Comparison of ENCODE assay signal across 8 cellular contexts in genomic region chr12:12807970-12808702, GRCh38. TPM values are rescaled to one million over a fixed set of nuclear protein-coding genes. Genes with fewer than 3 reads are reported as not detected.
DNase-seq lines count a peak whose midpoint lies in the region; ATAC-seq and TF ChIP-seq lines count a peak whose summit lies in the region.

No MANE protein-coding gene starts in this region.

- ATAC-seq in GM21423 (IDR thresholded peaks at IDR 0.05; ENCODE audit: unreplicated experiment) = peak; percentile 60

- peak; percentile 41 for DNase-seq in Daoy (ENCODE audit: low read depth)
- DNase-seq in Kasumi-1 (lab: John Stamatoyannopoulos, UW) = peak; percentile 3 to 9
- DNase-seq in activated T-cell treated with anti-CD3 and anti-CD28 coated beads, Interleukin-2, amount 50 U/mL, for 1 hour = peak; percentile 63
- peak; percentile 50 to 71 for DNase-seq in foreskin fibroblast
- DNase-seq in stimulated activated CD4-positive, alpha-beta T cell treated with anti-CD3 and anti-CD28 coated beads, Interleukin-12 subunit alpha, Interleukin-12 subunit beta, amount 100 ng/mL, for 4 hours = peak; percentile 12
- DNase-seq in NCI-H1930 (lab: John Stamatoyannopoulos, UW) = no peak
- DNase-seq in T1000 (lab: John Stamatoyannopoulos, UW) = no peak

- TF ChIP-seq CTCF in foreskin fibroblast (IDR thresholded peaks at IDR 0.05; ENCODE audit: low read depth, low read length) = no peak

- peak overlapping the region; percentile 1 to 8 for H3K4me3 ChIP-seq in foreskin fibroblast (ENCODE audit: low read depth in 1 of 2, low read length in 2 of 2)

RNA-seq across cellular contexts. Expression of gene DDX47, which starts 5.0 kb away (rescaled TPM):
- 229 and 269 TPM in 2 replicates for total RNA-seq in Daoy (2014; rRNA removed; shearing (Covaris generic))

RNA-seq across cellular contexts. Expression of gene APOLD1, which starts 22.7 kb away (rescaled TPM):
- 8.4 and 10.2 TPM in 2 replicates for total RNA-seq in Daoy (2014; rRNA removed; shearing (Covaris generic))

Comparison
In these comparisons a context has a peak if more than half of its experiments do, and no peak if none do; other contexts are left out.
1. DNase-seq: peak in Daoy (single experiment), Kasumi-1 (2 of 2), activated T-cell treated with anti-CD3 and anti-CD28 coated beads, Interleukin-2, amount 50 U/mL, for 1 hour (single experiment), foreskin fibroblast (2 of 2) and stimulated activated CD4-positive, alpha-beta T cell treated with anti-CD3 and anti-CD28 coated beads, Interleukin-12 subunit alpha, Interleukin-12 subunit beta, amount 100 ng/mL, for 4 hours (single experiment); none in NCI-H1930 (0 of 2) and T1000 (single experiment).